Comparison of ENCODE assay signal across 15 cellular contexts in the genomic region with DNA sequence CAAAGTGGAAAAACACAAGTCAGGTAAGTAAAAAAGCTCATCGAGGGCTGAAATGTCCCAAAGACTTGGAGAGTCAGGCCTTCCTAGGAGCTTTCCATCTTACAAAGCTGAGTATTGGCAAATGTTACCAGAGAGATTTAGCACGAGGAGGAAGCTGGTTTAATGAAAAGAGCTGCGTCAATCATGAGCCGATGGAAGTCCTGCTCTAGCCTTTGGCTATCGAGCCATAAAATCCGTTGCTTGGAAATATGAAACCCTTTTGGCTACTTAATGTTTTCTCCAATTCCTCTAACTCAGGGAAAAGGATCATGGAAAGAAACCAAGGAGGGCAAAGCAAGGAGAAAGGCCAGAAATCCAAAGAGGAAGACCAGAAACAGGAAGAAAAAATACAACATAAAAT.
A peak's percentile ranks its signal among the peaks of the same experiment; 100 is the strongest.
DNase-seq lines count a peak whose midpoint lies in the region; ATAC-seq and TF ChIP-seq lines count a peak whose summit lies in the region.
"Had no signal": no experiment of that assay in that cellular context is flagged by ENCODE, and none has a peak within 500 bp of the region (broad histone marks: within the 10 kb centered on the region; RNA-seq: fewer than 3 reads in every experiment).

No MANE protein-coding gene starts in this region.

- no peak for TF ChIP-seq EP300 in gastroesophageal sphincter (IDR thresholded peaks at IDR 0.05)

- POLR2A ChIA-PET in HEK293T (lab: Yijun Ruan, JAX), result no interaction called here

- TF ChIP-seq CTCF in endodermal cell (conservative IDR thresholded peaks at IDR 0.05) (no peak), progenitor cell of endocrine pancreas (IDR thresholded peaks at IDR 0.05; ENCODE audit: unreplicated experiment) (no peak), gastroesophageal sphincter (IDR thresholded peaks at IDR 0.05) (no peak)

- CTCF ChIA-PET in HEK293T (lab: Yijun Ruan, JAX), result no interaction called here

- no peak for ATAC-seq in gastroesophageal sphincter
- ATAC-seq: A549; CD8-positive, alpha-beta T cell; HCT116 had no signal

- H3K9me3 ChIP-seq in endodermal cell (ENCODE audit: control insufficient read depth, low read length), result no peaks in the 10 kb centered on the region
- no peaks in the 10 kb centered on the region for H3K9me3 ChIP-seq in gastroesophageal sphincter
- H3K9me3 ChIP-seq: A549 had no signal

- H3K36me3 Mint-ChIP-seq in endodermal cell (ENCODE audit: low read depth), result no peaks in the 10 kb centered on the region
- no peaks in the 10 kb centered on the region for H3K36me3 Mint-ChIP-seq in progenitor cell of endocrine pancreas (ENCODE audit: insufficient read depth)
- H3K36me3 Mint-ChIP-seq: CD14-positive monocyte; CD8-positive, alpha-beta T cell had no signal

- H3K27ac ChIP-seq in endodermal cell (ENCODE audit: low read depth, low read length), result no peak overlapping the region
- H3K27ac ChIP-seq in gastroesophageal sphincter, result no peak overlapping the region
- H3K27ac ChIP-seq: A549 had no signal

- H3K4me1 Mint-ChIP-seq in endodermal cell (peaks cover 11% of the 10 kb centered on the region), progenitor cell of endocrine pancreas (ENCODE audit: low read depth) (no peaks in the 10 kb centered on the region)
- H3K4me1 Mint-ChIP-seq: CD14-positive monocyte had no signal

- DNase-seq in HEK293T (ENCODE audit: extremely low spot score), result no peak
- peak; percentile 46 for DNase-seq in NCI-H69 (lab: John Stamatoyannopoulos, UW)
- DNase-seq in endodermal cell, result no peak
- no peak for DNase-seq in progenitor cell of endocrine pancreas (ENCODE audit: low spot score, unreplicated experiment)
- no peak for DNase-seq in DMS153 (lab: John Stamatoyannopoulos, UW)
- no peak for DNase-seq in SKM-1 treated with dmso at 0.1 percent for 144 hours (lab: John Stamatoyannopoulos, UW; ENCODE audit: unreplicated experiment)
- DNase-seq in NCI-H510A (lab: John Stamatoyannopoulos, UW), result no peak
- DNase-seq: CD8-positive, alpha-beta T cell; COR-L47; DND-41; GDM1 had no signal

- H3K4me1 ChIP-seq in endodermal cell (ENCODE audit: control insufficient read depth, insufficient read depth, low read length) (peaks cover 3% of the 10 kb centered on the region), gastroesophageal sphincter (no peaks in the 10 kb centered on the region)
- H3K4me1 ChIP-seq: A549 had no signal

- H3K4me3 Mint-ChIP-seq in endodermal cell (no peak overlapping the region), progenitor cell of endocrine pancreas (ENCODE audit: low read depth) (no peak overlapping the region)
- H3K4me3 Mint-ChIP-seq: CD14-positive monocyte; CD8-positive, alpha-beta T cell had no signal

- no peak overlapping the region for H3K4me3 ChIP-seq in endodermal cell (ENCODE audit: low read length)
- H3K4me3 ChIP-seq in gastroesophageal sphincter, result no peak overlapping the region
- H3K4me3 ChIP-seq: A549 had no signal

- WGBS in endodermal cell (ENCODE audit: insufficient coverage in 1 of 2, insufficient read length in 1 of 2), 2 experiments, result 91 to 92% methylated on average over 2 to 6 of the region's 6 CpGs
- WGBS in gastroesophageal sphincter (ENCODE audit: low coverage in 1 of 2), 2 donors, result 84 to 85% methylated on average over 6 of the region's 6 CpGs

- H3K27me3 Mint-ChIP-seq in endodermal cell (ENCODE audit: insufficient read depth) (no peaks in the 10 kb centered on the region), progenitor cell of endocrine pancreas (no peaks in the 10 kb centered on the region)

- no peak for TF ChIP-seq POLR2A in gastroesophageal sphincter (IDR thresholded peaks at IDR 0.05)

- no peaks in the 10 kb centered on the region for H3K36me3 ChIP-seq in endodermal cell (ENCODE audit: control insufficient read depth, insufficient read depth, low read length)
- H3K36me3 ChIP-seq in gastroesophageal sphincter, result no peaks in the 10 kb centered on the region

- H3K9ac ChIP-seq in endodermal cell (ENCODE audit: extremely low read depth, low read length, poor library complexity, severe bottlenecking), result no peak overlapping the region

- H3K27me3 ChIP-seq in endodermal cell (ENCODE audit: control insufficient read depth, insufficient read depth, low read length, poor library complexity, severe bottlenecking) (no peaks in the 10 kb centered on the region), gastroesophageal sphincter (no peaks in the 10 kb centered on the region)

- H3K9me3 Mint-ChIP-seq in endodermal cell (no peaks in the 10 kb centered on the region), progenitor cell of endocrine pancreas (ENCODE audit: low read depth) (no peaks in the 10 kb centered on the region)
- H3K9me3 Mint-ChIP-seq: CD8-positive, alpha-beta T cell had no signal

- H3K27ac Mint-ChIP-seq in endodermal cell (peak overlapping the region; percentile 3), progenitor cell of endocrine pancreas (peak overlapping the region; percentile 9)
- H3K27ac Mint-ChIP-seq: CD14-positive monocyte; CD8-positive, alpha-beta T cell had no signal

TF ChIP-seq in HEK293T, 16 proteins besides CTCF, POLR2A, EP300 and RAD21:
- no peak for TF ChIP-seq CTBP1 (IDR thresholded peaks at IDR 0.05; ENCODE audit: borderline replicate concordance)
- TF ChIP-seq, protein P1, sequence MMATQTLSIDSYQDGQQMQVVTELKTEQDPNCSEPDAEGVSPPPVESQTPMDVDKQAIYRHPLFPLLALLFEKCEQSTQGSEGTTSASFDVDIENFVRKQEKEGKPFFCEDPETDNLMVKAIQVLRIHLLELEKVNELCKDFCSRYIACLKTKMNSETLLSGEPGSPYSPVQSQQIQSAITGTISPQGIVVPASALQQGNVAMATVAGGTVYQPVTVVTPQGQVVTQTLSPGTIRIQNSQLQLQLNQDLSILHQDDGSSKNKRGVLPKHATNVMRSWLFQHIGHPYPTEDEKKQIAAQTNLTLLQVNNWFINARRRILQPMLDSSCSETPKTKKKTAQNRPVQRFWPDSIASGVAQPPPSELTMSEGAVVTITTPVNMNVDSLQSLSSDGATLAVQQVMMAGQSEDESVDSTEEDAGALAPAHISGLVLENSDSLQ (IDR thresholded peaks at IDR 0.05), result peak; percentile 85
